8 cellular contexts compared by ENCODE assay signal in the genomic region with DNA sequence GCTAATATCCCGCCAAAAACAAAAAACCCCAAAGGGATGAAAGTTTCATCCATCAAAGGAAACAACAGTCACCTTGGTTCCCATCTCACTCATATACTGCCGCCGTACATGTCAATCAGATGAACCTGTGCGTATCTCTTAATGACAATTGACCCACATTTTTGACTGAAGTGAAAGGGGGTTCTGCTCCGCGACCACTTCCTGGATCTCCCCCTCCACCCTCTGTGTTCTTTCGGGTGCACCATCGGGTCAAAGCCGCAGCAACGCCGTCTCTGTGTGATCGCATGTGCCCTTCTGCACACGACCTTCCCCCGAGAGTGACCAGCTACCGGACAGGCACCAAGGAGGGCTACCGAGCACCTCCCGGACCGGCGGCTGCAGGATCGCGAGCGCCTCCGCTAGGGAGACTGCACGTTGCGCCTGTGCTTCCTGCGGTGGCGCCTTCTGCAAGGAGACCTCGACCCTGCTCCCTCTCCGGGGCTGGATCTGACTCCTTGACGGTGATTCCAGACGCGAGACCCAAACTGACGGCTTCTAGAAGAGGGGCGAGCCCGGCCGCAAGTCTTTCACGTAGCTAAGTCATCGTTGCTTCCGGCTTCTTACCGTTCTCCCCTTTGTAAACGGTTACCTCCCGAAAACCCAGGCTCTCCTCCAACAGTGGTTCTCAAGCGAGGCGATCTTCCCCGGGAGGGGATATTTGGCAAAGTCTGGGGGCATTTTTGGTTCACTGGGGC. TPM values are rescaled to one million over a fixed set of nuclear protein-coding genes. Genes with fewer than 3 reads are reported as not detected.
DNase-seq lines count a peak whose midpoint lies in the region; ATAC-seq and TF ChIP-seq lines count a peak whose summit lies in the region.
"Not testable (repeated sequence)": the region's sequence is repeated elsewhere in the genome, so short reads cannot be mapped to it uniquely, and the experiment has no call there.

No MANE protein-coding gene starts in this region.

- peak overlapping the region; percentile 90; the same call in 1 of the 2 replicates for H3K27ac Mint-ChIP-seq in WTC11

- not testable (repeated sequence) for H2BK120ac ChIP-seq in neuronal stem cell (ENCODE audit: low read depth, low read length)

- peak overlapping the region; percentile 53 for H3K4me3 ChIP-seq in GM12875 (ENCODE audit: low read depth, low read length)
- peak overlapping the region; percentile 54 for H3K4me3 ChIP-seq in HFF-Myc (replicated peaks; ENCODE audit: low read depth, low read length)
- H3K4me3 ChIP-seq in HUES64 (ENCODE audit: low read length): peak overlapping the region; percentile 70
- H3K4me3 ChIP-seq in cardiac fibroblast (replicated peaks in 1 of 2; ENCODE audit: low read depth in 2 of 2, low read length in 2 of 2): peak overlapping the region; percentile 54 to 59
- H3K4me3 ChIP-seq in right atrium auricular region: peak overlapping the region; percentile 50 to 66
- peak overlapping the region; percentile 46 to 83 for H3K4me3 ChIP-seq in neuronal stem cell (ENCODE audit: low read length in 2 of 2)
- H3K4me3 ChIP-seq in testis: peak overlapping the region; percentile 62 to 67

- not testable (repeated sequence) for H2BK15ac ChIP-seq in neuronal stem cell (ENCODE audit: low read length)

- not testable (repeated sequence) for H2AFZ ChIP-seq in neuronal stem cell (ENCODE audit: low read length)

- H4K8ac ChIP-seq in neuronal stem cell (ENCODE audit: low read depth, low read length): not testable (repeated sequence)

- H3K27me3 Mint-ChIP-seq in WTC11 (ENCODE audit: low read depth): peaks cover 34% of the 10 kb centered on the region

- not testable (repeated sequence) for H3K23ac ChIP-seq in neuronal stem cell (ENCODE audit: low read depth, low read length, poor library complexity)

- peaks cover 22% of the 10 kb centered on the region for H3K4me1 Mint-ChIP-seq in WTC11

- under 1% methylated on average over 24 of the region's 45 CpGs for WGBS in HUES64
- WGBS in neuronal stem cell (ENCODE audit: extremely low coverage in 2 of 2, insufficient read length in 2 of 2, insufficient replicate concordance in 1 of 2), 2 donors: no CpG with 5 or more reads among the region's 45 CpGs
- 1 to 4% methylated on average over 9 to 13 of the region's 45 CpGs for WGBS in testis, 2 donors

- H3K27me3 ChIP-seq in HUES64 (ENCODE audit: insufficient read depth, low read length); right atrium auricular region; neuronal stem cell (ENCODE audit: control insufficient read depth in 3 of 3, insufficient read depth in 3 of 3, low read depth in 1 of 3, low read length in 3 of 3); testis: not testable (repeated sequence)

- not testable (repeated sequence) for H4K91ac ChIP-seq in neuronal stem cell (ENCODE audit: low read depth, low read length, poor library complexity)

- not testable (repeated sequence) for H3K14ac ChIP-seq in neuronal stem cell (ENCODE audit: low read length)

- H3K9ac ChIP-seq in HUES64 (ENCODE audit: low read depth, low read length): peak overlapping the region; percentile 63
- peak overlapping the region; percentile 70 for H3K9ac ChIP-seq in neuronal stem cell (ENCODE audit: low read depth, low read length, poor library complexity)

- peak; percentile 61 for ATAC-seq in WTC11

- not testable (repeated sequence) for H3K4ac ChIP-seq in neuronal stem cell (ENCODE audit: low read length)

- peak overlapping the region; percentile 54 for H3K4me2 ChIP-seq in neuronal stem cell (ENCODE audit: insufficient read depth, low read length, poor library complexity, severe bottlenecking)

- not testable (repeated sequence) for H2AK5ac ChIP-seq in neuronal stem cell (ENCODE audit: low read depth, low read length)

- H3K36me3 Mint-ChIP-seq in WTC11: not testable (repeated sequence)

- not testable (repeated sequence) for H2BK5ac ChIP-seq in neuronal stem cell (ENCODE audit: low read length)

- H2BK12ac ChIP-seq in neuronal stem cell (ENCODE audit: low read length): not testable (repeated sequence)

- intact Hi-C loops in testis (cut with DNase I; ENCODE audit: low total_unique reads): not testable (repeated sequence)

- POLR2A ChIA-PET in WTC11 (lab: Charles Lee): not testable (repeated sequence)

- TF ChIP-seq CTCF in GM12875 (IDR thresholded peaks at IDR 0.05; ENCODE audit: borderline replicate concordance, insufficient read depth, low read depth, low read length); HFF-Myc (IDR thresholded peaks at IDR 0.05; ENCODE audit: low read depth, low read length, missing control alignments); WTC11 (IDR thresholded peaks at IDR 0.05); cardiac fibroblast (IDR thresholded peaks at IDR 0.05; ENCODE audit: low read depth, low read length); testis (IDR thresholded peaks at IDR 0.05): not testable (repeated sequence)
- TF ChIP-seq CTCF in right atrium auricular region (IDR thresholded peaks at IDR 0.05): peak in 1 of 2 donors; percentile 32

- CTCF ChIA-PET in WTC11 (lab: Charles Lee): not testable (repeated sequence)

- H3K36me3 ChIP-seq in HUES64 (ENCODE audit: insufficient read depth, low read length); right atrium auricular region; neuronal stem cell (replicated peaks in 1 of 2; ENCODE audit: control insufficient read depth in 2 of 2, insufficient read depth in 2 of 2, low read length in 2 of 2); testis (ENCODE audit: low read depth, missing control alignments): not testable (repeated sequence)

- H3K79me1 ChIP-seq in neuronal stem cell (ENCODE audit: low read depth, low read length): not testable (repeated sequence)

- not testable (repeated sequence) for H3K4me1 ChIP-seq in HUES64 (ENCODE audit: insufficient read depth, low read length); right atrium auricular region; neuronal stem cell (ENCODE audit: control insufficient read depth in 2 of 2, insufficient read depth in 1 of 2, low read depth in 1 of 2, low read length in 2 of 2); testis

- not testable (repeated sequence) for H3K9me3 Mint-ChIP-seq in WTC11

- H3K9me3 ChIP-seq in HUES64 (ENCODE audit: insufficient read depth, low read depth, low read length); right atrium auricular region; neuronal stem cell (replicated peaks in 1 of 2; ENCODE audit: control insufficient read depth in 2 of 2, insufficient read depth in 1 of 2, low read depth in 1 of 2, low read length in 2 of 2); testis: not testable (repeated sequence)

- TF ChIP-seq POLR2A in testis (IDR thresholded peaks at IDR 0.05): not testable (repeated sequence)

- H3K27ac ChIP-seq in HUES64 (ENCODE audit: low read depth, low read length); neuronal stem cell (replicated peaks; ENCODE audit: low read length); testis: not testable (repeated sequence)
- peak overlapping the region in 1 of 2 donors; percentile 86 for H3K27ac ChIP-seq in right atrium auricular region

- not testable (repeated sequence) for DNase-seq in HFF-Myc (ENCODE audit: extremely low read depth, low read depth); cardiac fibroblast (ENCODE audit: low read depth in 2 of 2); right atrium auricular region (ENCODE audit: low spot score); neuronal stem cell (ENCODE audit: low spot score)
- DNase-seq in WTC11 (ENCODE audit: low spot score): peak; percentile 25
- peak; percentile 49 for DNase-seq in testis

- H3K4me3 Mint-ChIP-seq in WTC11: peak overlapping the region; percentile 94

- H3K18ac ChIP-seq in neuronal stem cell (ENCODE audit: low read length): not testable (repeated sequence)

RNA-seq across cellular contexts. Expression of gene RHD, which starts 5.6 kb away (rescaled TPM):
- polyA plus RNA-seq in HUES64 (2013, experiment 1 of 2): 0.30 TPM
- polyA plus RNA-seq in HUES64 (2013, experiment 2 of 2): not detected
- total RNA-seq in WTC11 (2021) (not detected in 3 replicates), right atrium auricular region (under 1 TPM in 1 of 2 donors, not detected in 1; 0.59 TPM), testis (under 1 TPM; 0.47 to 0.50 TPM)
- polyA plus RNA-seq in neuronal stem cell (2013, experiment 1 of 2): not detected
- polyA plus RNA-seq in neuronal stem cell (2013, experiment 2 of 2): 0.06 TPM
- polyA plus RNA-seq in testis (ENCODE audit: insufficient read depth, low read depth, low replicate concordance): 0.34 TPM

RNA-seq across cellular contexts. Expression of gene RSRP1, which starts 19.5 kb away (rescaled TPM):
- polyA plus RNA-seq in HUES64 (2013, experiment 1 of 2): 31.0 TPM
- 32.1 TPM for polyA plus RNA-seq in HUES64 (2013, experiment 2 of 2)
- total RNA-seq in WTC11 (2021) (75.9 to 78.1 TPM (median 76.9 TPM) in 3 replicates), right atrium auricular region (10 to 100 TPM; 23.5 to 27.7 TPM), testis (100 to 1,000 TPM; 171 to 175 TPM)
- 46.6 TPM for polyA plus RNA-seq in neuronal stem cell (2013, experiment 1 of 2)
- polyA plus RNA-seq in neuronal stem cell (2013, experiment 2 of 2): 46.6 TPM
- polyA plus RNA-seq in testis (ENCODE audit: insufficient read depth, low read depth, low replicate concordance): 73.7 TPM

RNA-seq across cellular contexts. Expression of gene SYF2, which starts 34.4 kb away (rescaled TPM):
- 40.6 TPM for polyA plus RNA-seq in HUES64 (2013, experiment 1 of 2)
- polyA plus RNA-seq in HUES64 (2013, experiment 2 of 2): 41.0 TPM
- total RNA-seq in WTC11 (2021): 30.1 to 35.7 TPM (median 35.3 TPM) in 3 replicates
- total RNA-seq in right atrium auricular region: 10 to 100 TPM; 34.3 to 37.2 TPM
- 69.8 TPM for polyA plus RNA-seq in neuronal stem cell (2013, experiment 1 of 2)
- polyA plus RNA-seq in neuronal stem cell (2013, experiment 2 of 2): 71.9 TPM
- 10 to 100 TPM; 33.9 to 38.2 TPM for total RNA-seq in testis
- 40.7 TPM for polyA plus RNA-seq in testis (ENCODE audit: insufficient read depth, low read depth, low replicate concordance)
